Comparison of ENCODE assay signal across 3 cellular contexts in genomic region chr19:48821633-48822032, GRCh38.
A peak's percentile ranks its signal among the peaks of the same experiment; 100 is the strongest.
TF ChIP-seq lines count a peak whose summit lies in the region.

No MANE protein-coding gene starts in this region.

TF ChIP-seq in GM12891, 5 proteins besides CTCF, POLR2A, EP300 and RAD21:
- TF ChIP-seq SPI1 (IDR thresholded peaks at IDR 0.05; ENCODE audit: low read depth, low read length) = no peak
- TF ChIP-seq PAX5 (IDR thresholded peaks at IDR 0.05; ENCODE audit: insufficient read depth, low read length, severe bottlenecking) = no peak
- TF ChIP-seq TAF1 (IDR thresholded peaks at IDR 0.05; ENCODE audit: low read depth, low read length) = no peak
- no peak for TF ChIP-seq POLR2AphosphoS5 (IDR thresholded peaks at IDR 0.05; ENCODE audit: low read depth, low read length)
- no peak for TF ChIP-seq POU2F2 (IDR thresholded peaks at IDR 0.05; ENCODE audit: low read depth, low read length)

TF ChIP-seq in IMR-90, 13 proteins besides CTCF, POLR2A, EP300 and RAD21:
- TF ChIP-seq RCOR1 (IDR thresholded peaks at IDR 0.05; ENCODE audit: insufficient replicate concordance, low read length) (no peak), NFE2L2 (IDR thresholded peaks at IDR 0.05; ENCODE audit: low read depth, low read length) (no peak), RFX5 (IDR thresholded peaks at IDR 0.05; ENCODE audit: low read depth, low read length) (no peak), CHD1 (IDR thresholded peaks at IDR 0.05; ENCODE audit: low read depth, low read length) (no peak), FOS (IDR thresholded peaks at IDR 0.05; ENCODE audit: low read depth, low read length) (no peak), MXI1 (IDR thresholded peaks at IDR 0.05; ENCODE audit: borderline replicate concordance, low read depth, low read length) (no peak), ELK1 (IDR thresholded peaks at IDR 0.05; ENCODE audit: borderline replicate concordance, low read depth, low read length) (no peak), MAZ (IDR thresholded peaks at IDR 0.05; ENCODE audit: borderline replicate concordance, low read depth, low read length) (no peak), CEBPB (IDR thresholded peaks at IDR 0.05; ENCODE audit: low read depth, low read length) (no peak), SMC3 (IDR thresholded peaks at IDR 0.05; ENCODE audit: low read depth, low read length) (no peak), MAFK (IDR thresholded peaks at IDR 0.05; ENCODE audit: low read depth, low read length) (no peak), BHLHE40 (IDR thresholded peaks at IDR 0.05; ENCODE audit: low read depth, low read length) (no peak), USF2 (IDR thresholded peaks at IDR 0.05; ENCODE audit: low read depth, low read length) (no peak)

TF ChIP-seq in K562, 482 proteins besides CTCF, POLR2A, EP300 and RAD21 (continues in another document):
- TF ChIP-seq U2AF1 (optimal IDR thresholded peaks at IDR 0.05; ENCODE audit: low read depth, low read length) (no peak), ZFP36 (IDR thresholded peaks at IDR 0.05; ENCODE audit: low read depth, low read length, partially characterized antibody) (no peak), DPF2 (IDR thresholded peaks at IDR 0.05) (no peak), TAF9B (IDR thresholded peaks at IDR 0.05; ENCODE audit: partially characterized antibody) (no peak), TBP (optimal IDR thresholded peaks at IDR 0.05; ENCODE audit: low read depth, low read length) (no peak), BCOR (IDR thresholded peaks at IDR 0.05) (peak; percentile 34; the same call in 1 of the 2 replicates), KLF10 (CRISPR knock-in tag; IDR thresholded peaks at IDR 0.05) (no peak), ASH1L (IDR thresholded peaks at IDR 0.05; ENCODE audit: borderline replicate concordance, low read depth, partially characterized antibody) (peak; percentile 18), SMAD4 (CRISPR knock-in tag; conservative IDR thresholded peaks at IDR 0.05) (no peak), ZHX1 (conservative IDR thresholded peaks at IDR 0.05; ENCODE audit: low read length) (no peak), ZBTB11 (CRISPR knock-in tag; IDR thresholded peaks at IDR 0.05) (no peak), HSF4 (CRISPR knock-in tag; IDR thresholded peaks at IDR 0.05; ENCODE audit: borderline replicate concordance) (no peak), GATAD2B (IDR thresholded peaks at IDR 0.05; ENCODE audit: borderline replicate concordance) (no peak), ZNF282 (CRISPR knock-in tag; IDR thresholded peaks at IDR 0.05) (no peak), PRPF4 (IDR thresholded peaks at IDR 0.05; ENCODE audit: insufficient read depth, low read depth, low read length, poor library complexity, severe bottlenecking) (no peak), GTF2E2 (tag; IDR thresholded peaks at IDR 0.05) (no peak), TCF7L2 (IDR thresholded peaks at IDR 0.05; ENCODE audit: low read depth, low read length) (no peak), PHF20 (IDR thresholded peaks at IDR 0.05; ENCODE audit: partially characterized antibody) (no peak), YY1 (IDR thresholded peaks at IDR 0.05; ENCODE audit: borderline replicate concordance in 1 of 3, control insufficient read depth in 1 of 3, extremely low read depth in 1 of 3, insufficient read depth in 3 of 3, insufficient read length in 1 of 3, insufficient replicate concordance in 2 of 3, low read depth in 1 of 3, low read length in 2 of 3) (no peak), ELF4 (CRISPR knock-in tag; IDR thresholded peaks at IDR 0.05) (peak; percentile 57; the same call in 1 of the 2 replicates), CREB3 (tag; conservative IDR thresholded peaks at IDR 0.05; ENCODE audit: low read depth) (no peak), CTBP1 (IDR thresholded peaks at IDR 0.05; ENCODE audit: borderline replicate concordance) (0 out of 2 replicates have a peak, but pooled peaks have one; percentile 42), MED1 (CRISPR knock-in tag; IDR thresholded peaks at IDR 0.05; ENCODE audit: borderline replicate concordance) (no peak), ZNF79 (CRISPR knock-in tag; IDR thresholded peaks at IDR 0.05; ENCODE audit: low read depth) (no peak), ZNF232 (CRISPR knock-in tag; IDR thresholded peaks at IDR 0.05) (no peak), MEF2D (tag; conservative IDR thresholded peaks at IDR 0.05; ENCODE audit: low read depth) (no peak), ZNF445 (CRISPR knock-in tag; IDR thresholded peaks at IDR 0.05; ENCODE audit: low read depth) (no peak), BCL6 (CRISPR knock-in tag; IDR thresholded peaks at IDR 0.05) (no peak), MIER1 (IDR thresholded peaks at IDR 0.05; ENCODE audit: low read depth) (no peak), DLX4 (CRISPR knock-in tag; IDR thresholded peaks at IDR 0.05) (no peak), ZNF561 (CRISPR knock-in tag; conservative IDR thresholded peaks at IDR 0.05) (no peak), PHF8 (IDR thresholded peaks at IDR 0.05; ENCODE audit: borderline replicate concordance, low read length) (no peak), SREBF1 (IDR thresholded peaks at IDR 0.05; ENCODE audit: borderline replicate concordance, low read depth, low read length) (no peak), HMG20B (CRISPR knock-in tag; IDR thresholded peaks at IDR 0.05) (no peak), NR2C2 (CRISPR knock-in tag; IDR thresholded peaks at IDR 0.05) (no peak), NR2C2 (tag; IDR thresholded peaks at IDR 0.05) (no peak), BRD4 (IDR thresholded peaks at IDR 0.05) (no peak), ZBTB2 (IDR thresholded peaks at IDR 0.05) (peak; percentile 53; the same call in 1 of the 2 replicates), ZNF212 (CRISPR knock-in tag; IDR thresholded peaks at IDR 0.05) (no peak), RBM22 (IDR thresholded peaks at IDR 0.05; ENCODE audit: low read depth, low read length, poor library complexity, severe bottlenecking) (no peak), PKNOX1 (IDR thresholded peaks at IDR 0.05) (no peak), CREBBP (IDR thresholded peaks at IDR 0.05; ENCODE audit: low read depth, low read length) (no peak), THRB (CRISPR knock-in tag; conservative IDR thresholded peaks at IDR 0.05) (peak; percentile 61; the same call in 1 of the 2 replicates), EHMT2 (IDR thresholded peaks at IDR 0.05) (peak; percentile 47; the same call in 1 of the 2 replicates), RBM39 (optimal IDR thresholded peaks at IDR 0.05; ENCODE audit: low read depth, low read length) (no peak), KLF13 (tag; IDR thresholded peaks at IDR 0.05; ENCODE audit: borderline replicate concordance, low read depth) (no peak), RNF219 (CRISPR knock-in tag; IDR thresholded peaks at IDR 0.05) (no peak), ZBTB12 (CRISPR knock-in tag; IDR thresholded peaks at IDR 0.05) (no peak)
